Comparison of ENCODE assay signal across 1 cellular context in the genomic region with DNA sequence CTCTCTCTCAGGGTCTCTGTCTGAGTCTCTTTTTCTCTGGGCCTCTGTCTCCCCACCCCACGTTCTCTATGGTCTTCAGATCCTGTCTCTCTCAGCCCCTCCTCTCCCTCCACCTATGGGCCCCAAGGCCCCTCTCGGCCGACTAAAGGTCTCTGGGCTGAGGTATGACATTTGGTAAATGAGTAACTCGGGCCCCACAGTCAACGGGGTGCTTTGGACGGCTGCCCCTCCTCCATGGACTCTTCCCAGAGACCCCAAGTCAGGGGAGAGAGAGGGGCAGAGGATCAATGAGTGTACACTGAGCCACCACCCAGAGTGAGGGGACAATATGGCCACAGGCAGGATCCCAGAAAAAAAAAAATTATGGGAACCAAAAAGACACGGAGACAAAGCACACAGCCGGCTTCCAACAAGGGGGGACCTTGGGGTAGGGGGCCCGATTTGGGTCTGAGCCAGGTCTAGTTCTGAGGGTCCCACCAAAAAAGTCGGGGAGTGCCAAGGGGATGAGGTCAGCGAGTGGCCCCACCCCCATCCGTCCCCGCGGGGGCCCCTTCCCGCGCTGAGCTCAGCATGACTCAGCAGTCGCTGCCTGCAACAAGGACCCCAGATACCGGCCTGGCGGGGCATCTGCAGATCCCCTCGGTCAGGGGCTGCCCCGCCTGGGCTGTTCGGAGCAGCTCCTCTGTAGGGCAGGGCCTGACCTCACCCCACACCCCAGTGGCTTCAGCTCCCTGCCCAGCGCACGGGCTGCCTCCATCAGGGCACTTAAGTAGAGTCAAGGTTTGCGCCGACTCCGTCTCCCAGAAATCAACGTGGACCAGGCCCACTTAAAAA.
TF ChIP-seq lines count a peak whose summit lies in the region.

No MANE protein-coding gene starts in this region.

TF ChIP-seq in K562, 482 proteins besides CTCF, POLR2A, EP300 and RAD21 (continued from another document and continues in another):
- TF ChIP-seq, protein P1, sequence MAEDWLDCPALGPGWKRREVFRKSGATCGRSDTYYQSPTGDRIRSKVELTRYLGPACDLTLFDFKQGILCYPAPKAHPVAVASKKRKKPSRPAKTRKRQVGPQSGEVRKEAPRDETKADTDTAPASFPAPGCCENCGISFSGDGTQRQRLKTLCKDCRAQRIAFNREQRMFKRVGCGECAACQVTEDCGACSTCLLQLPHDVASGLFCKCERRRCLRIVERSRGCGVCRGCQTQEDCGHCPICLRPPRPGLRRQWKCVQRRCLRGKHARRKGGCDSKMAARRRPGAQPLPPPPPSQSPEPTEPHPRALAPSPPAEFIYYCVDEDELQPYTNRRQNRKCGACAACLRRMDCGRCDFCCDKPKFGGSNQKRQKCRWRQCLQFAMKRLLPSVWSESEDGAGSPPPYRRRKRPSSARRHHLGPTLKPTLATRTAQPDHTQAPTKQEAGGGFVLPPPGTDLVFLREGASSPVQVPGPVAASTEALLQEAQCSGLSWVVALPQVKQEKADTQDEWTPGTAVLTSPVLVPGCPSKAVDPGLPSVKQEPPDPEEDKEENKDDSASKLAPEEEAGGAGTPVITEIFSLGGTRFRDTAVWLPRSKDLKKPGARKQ (CRISPR knock-in tag; IDR thresholded peaks at IDR 0.05): no peak
- TF ChIP-seq ZSCAN29 (IDR thresholded peaks at IDR 0.05) (no peak), POU5F1 (IDR thresholded peaks at IDR 0.05; ENCODE audit: borderline replicate concordance, low read depth, low read length, partially characterized antibody) (peak; percentile 31), ZNF232 (CRISPR knock-in tag; IDR thresholded peaks at IDR 0.05) (no peak), ZNF668 (CRISPR knock-in tag; IDR thresholded peaks at IDR 0.05) (no peak), SMARCA4 (IDR thresholded peaks at IDR 0.05) (peak; percentile 91), CREM (IDR thresholded peaks at IDR 0.05; ENCODE audit: low read depth) (peak; percentile 81), ZFP36 (IDR thresholded peaks at IDR 0.05; ENCODE audit: low read depth, low read length, partially characterized antibody) (no peak), PRMT5 (CRISPR knock-in tag; IDR thresholded peaks at IDR 0.05) (no peak), ZNF707 (CRISPR knock-in tag; conservative IDR thresholded peaks at IDR 0.05) (no peak; the same call in 1 of the 2 replicates), TARDBP (IDR thresholded peaks at IDR 0.05) (no peak), USF2 (CRISPR knock-in tag; IDR thresholded peaks at IDR 0.05) (no peak), ZNF431 (CRISPR knock-in tag; IDR thresholded peaks at IDR 0.05) (0 out of 2 replicates have a peak, but pooled peaks have one; percentile 29), ARNT (IDR thresholded peaks at IDR 0.05) (no peak), E2F4 (CRISPR knock-in tag; IDR thresholded peaks at IDR 0.05; ENCODE audit: low read depth) (no peak), SLC30A9 (CRISPR knock-in tag; IDR thresholded peaks at IDR 0.05) (no peak), SNIP1 (IDR thresholded peaks at IDR 0.05; ENCODE audit: low read depth) (no peak), DACH1 (IDR thresholded peaks at IDR 0.05; ENCODE audit: partially characterized antibody) (no peak), SIN3B (IDR thresholded peaks at IDR 0.05; ENCODE audit: low read depth) (no peak; the same call in 1 of the 2 replicates), BRF2 (IDR thresholded peaks at IDR 0.05; ENCODE audit: borderline replicate concordance, insufficient read depth, insufficient read length) (no peak), WHSC1 (IDR thresholded peaks at IDR 0.05; ENCODE audit: low read length) (no peak), RERE (CRISPR knock-in tag; IDR thresholded peaks at IDR 0.05; ENCODE audit: borderline replicate concordance) (no peak), HMG20B (CRISPR knock-in tag; IDR thresholded peaks at IDR 0.05) (no peak), MAX (CRISPR knock-in tag; IDR thresholded peaks at IDR 0.05) (peak; percentile 73), THRAP3 (IDR thresholded peaks at IDR 0.05; ENCODE audit: borderline replicate concordance) (no peak), ZNF586 (CRISPR knock-in tag; conservative IDR thresholded peaks at IDR 0.05) (no peak), NCOA2 (IDR thresholded peaks at IDR 0.05; ENCODE audit: partially characterized antibody in 2 of 2) (no peak), MTA2 (IDR thresholded peaks at IDR 0.05; ENCODE audit: low read depth) (no peak; the same call in 1 of the 2 replicates), MITF (IDR thresholded peaks at IDR 0.05) (no peak), RB1 (IDR thresholded peaks at IDR 0.05; ENCODE audit: low read depth) (peak; percentile 85), ZNF3 (CRISPR knock-in tag; IDR thresholded peaks at IDR 0.05) (no peak), NCOA1 (IDR thresholded peaks at IDR 0.05; ENCODE audit: low read depth) (peak; percentile 58), CREB1 (IDR thresholded peaks at IDR 0.05) (peak; percentile 27; the same call in 1 of the 2 replicates), CREB1 (CRISPR knock-in tag; IDR thresholded peaks at IDR 0.05) (peak; percentile 40; the same call in 1 of the 2 replicates), ETV5 (CRISPR knock-in tag; IDR thresholded peaks at IDR 0.05; ENCODE audit: low read depth) (no peak; the same call in 1 of the 2 replicates), ZBTB8A (IDR thresholded peaks at IDR 0.05; ENCODE audit: partially characterized antibody) (no peak), STAG1 (CRISPR knock-in tag; IDR thresholded peaks at IDR 0.05; ENCODE audit: borderline replicate concordance) (no peak), XRCC5 (IDR thresholded peaks at IDR 0.05; ENCODE audit: low read depth, low read length) (no peak; the same call in 1 of the 2 replicates), MCM2 (IDR thresholded peaks at IDR 0.05; ENCODE audit: low read depth) (no peak), CHD4 (IDR thresholded peaks at IDR 0.05; ENCODE audit: insufficient read depth, insufficient replicate concordance, low read depth, low read length, poor library complexity, severe bottlenecking) (no peak)
- TF ChIP-seq, protein P2, sequence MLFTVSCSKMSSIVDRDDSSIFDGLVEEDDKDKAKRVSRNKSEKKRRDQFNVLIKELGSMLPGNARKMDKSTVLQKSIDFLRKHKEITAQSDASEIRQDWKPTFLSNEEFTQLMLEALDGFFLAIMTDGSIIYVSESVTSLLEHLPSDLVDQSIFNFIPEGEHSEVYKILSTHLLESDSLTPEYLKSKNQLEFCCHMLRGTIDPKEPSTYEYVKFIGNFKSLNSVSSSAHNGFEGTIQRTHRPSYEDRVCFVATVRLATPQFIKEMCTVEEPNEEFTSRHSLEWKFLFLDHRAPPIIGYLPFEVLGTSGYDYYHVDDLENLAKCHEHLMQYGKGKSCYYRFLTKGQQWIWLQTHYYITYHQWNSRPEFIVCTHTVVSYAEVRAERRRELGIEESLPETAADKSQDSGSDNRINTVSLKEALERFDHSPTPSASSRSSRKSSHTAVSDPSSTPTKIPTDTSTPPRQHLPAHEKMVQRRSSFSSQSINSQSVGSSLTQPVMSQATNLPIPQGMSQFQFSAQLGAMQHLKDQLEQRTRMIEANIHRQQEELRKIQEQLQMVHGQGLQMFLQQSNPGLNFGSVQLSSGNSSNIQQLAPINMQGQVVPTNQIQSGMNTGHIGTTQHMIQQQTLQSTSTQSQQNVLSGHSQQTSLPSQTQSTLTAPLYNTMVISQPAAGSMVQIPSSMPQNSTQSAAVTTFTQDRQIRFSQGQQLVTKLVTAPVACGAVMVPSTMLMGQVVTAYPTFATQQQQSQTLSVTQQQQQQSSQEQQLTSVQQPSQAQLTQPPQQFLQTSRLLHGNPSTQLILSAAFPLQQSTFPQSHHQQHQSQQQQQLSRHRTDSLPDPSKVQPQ (CRISPR knock-in tag; IDR thresholded peaks at IDR 0.05; ENCODE audit: borderline replicate concordance): no peak
- TF ChIP-seq, protein P3, sequence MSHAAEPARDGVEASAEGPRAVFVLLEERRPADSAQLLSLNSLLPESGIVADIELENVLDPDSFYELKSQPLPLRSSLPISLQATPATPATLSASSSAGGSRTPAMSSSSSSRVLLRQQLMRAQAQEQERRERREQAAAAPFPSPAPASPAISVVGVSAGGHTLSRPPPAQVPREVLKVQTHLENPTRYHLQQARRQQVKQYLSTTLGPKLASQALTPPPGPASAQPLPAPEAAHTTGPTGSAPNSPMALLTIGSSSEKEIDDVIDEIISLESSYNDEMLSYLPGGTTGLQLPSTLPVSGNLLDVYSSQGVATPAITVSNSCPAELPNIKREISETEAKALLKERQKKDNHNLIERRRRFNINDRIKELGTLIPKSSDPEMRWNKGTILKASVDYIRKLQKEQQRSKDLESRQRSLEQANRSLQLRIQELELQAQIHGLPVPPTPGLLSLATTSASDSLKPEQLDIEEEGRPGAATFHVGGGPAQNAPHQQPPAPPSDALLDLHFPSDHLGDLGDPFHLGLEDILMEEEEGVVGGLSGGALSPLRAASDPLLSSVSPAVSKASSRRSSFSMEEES (CRISPR knock-in tag; IDR thresholded peaks at IDR 0.05): peak; percentile 0; the same call in 1 of the 2 replicates
- TF ChIP-seq, protein P4, sequence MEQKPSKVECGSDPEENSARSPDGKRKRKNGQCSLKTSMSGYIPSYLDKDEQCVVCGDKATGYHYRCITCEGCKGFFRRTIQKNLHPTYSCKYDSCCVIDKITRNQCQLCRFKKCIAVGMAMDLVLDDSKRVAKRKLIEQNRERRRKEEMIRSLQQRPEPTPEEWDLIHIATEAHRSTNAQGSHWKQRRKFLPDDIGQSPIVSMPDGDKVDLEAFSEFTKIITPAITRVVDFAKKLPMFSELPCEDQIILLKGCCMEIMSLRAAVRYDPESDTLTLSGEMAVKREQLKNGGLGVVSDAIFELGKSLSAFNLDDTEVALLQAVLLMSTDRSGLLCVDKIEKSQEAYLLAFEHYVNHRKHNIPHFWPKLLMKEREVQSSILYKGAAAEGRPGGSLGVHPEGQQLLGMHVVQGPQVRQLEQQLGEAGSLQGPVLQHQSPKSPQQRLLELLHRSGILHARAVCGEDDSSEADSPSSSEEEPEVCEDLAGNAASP (IDR thresholded peaks at IDR 0.05): no peak
